2 cellular contexts compared by ENCODE assay signal in the genomic region with DNA sequence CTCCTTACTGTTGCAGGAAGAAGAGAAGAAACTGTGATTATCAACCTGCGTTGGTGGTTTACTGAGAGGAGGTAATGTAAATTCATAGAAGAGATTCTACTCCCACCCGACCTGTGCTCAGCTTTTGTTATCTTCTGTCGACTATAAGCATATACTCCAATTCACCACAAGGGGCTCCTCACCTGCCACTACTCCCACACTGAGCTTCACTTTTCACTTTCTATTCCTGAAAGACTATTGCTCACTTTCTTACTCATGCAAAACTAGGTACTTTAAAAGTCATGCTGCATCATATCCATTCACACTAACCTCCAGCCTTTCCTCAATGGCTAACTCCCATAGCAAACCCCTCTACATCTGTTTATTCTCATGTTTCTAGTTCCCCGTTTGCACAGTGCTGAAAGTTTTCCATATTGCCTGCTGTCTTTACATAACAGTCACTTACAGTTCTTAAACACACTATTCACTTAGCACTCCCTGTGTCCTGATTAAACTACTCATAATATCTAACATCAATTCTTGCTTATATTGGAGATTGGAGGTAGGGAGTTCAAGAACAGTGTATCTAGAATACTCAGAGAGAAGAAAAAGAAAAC.
TF ChIP-seq lines count a peak whose summit lies in the region.

No MANE protein-coding gene starts in this region.

TF ChIP-seq in GM23338, 12 proteins besides CTCF, POLR2A, EP300 and RAD21 (continues in another document):
- TF ChIP-seq, protein P1, sequence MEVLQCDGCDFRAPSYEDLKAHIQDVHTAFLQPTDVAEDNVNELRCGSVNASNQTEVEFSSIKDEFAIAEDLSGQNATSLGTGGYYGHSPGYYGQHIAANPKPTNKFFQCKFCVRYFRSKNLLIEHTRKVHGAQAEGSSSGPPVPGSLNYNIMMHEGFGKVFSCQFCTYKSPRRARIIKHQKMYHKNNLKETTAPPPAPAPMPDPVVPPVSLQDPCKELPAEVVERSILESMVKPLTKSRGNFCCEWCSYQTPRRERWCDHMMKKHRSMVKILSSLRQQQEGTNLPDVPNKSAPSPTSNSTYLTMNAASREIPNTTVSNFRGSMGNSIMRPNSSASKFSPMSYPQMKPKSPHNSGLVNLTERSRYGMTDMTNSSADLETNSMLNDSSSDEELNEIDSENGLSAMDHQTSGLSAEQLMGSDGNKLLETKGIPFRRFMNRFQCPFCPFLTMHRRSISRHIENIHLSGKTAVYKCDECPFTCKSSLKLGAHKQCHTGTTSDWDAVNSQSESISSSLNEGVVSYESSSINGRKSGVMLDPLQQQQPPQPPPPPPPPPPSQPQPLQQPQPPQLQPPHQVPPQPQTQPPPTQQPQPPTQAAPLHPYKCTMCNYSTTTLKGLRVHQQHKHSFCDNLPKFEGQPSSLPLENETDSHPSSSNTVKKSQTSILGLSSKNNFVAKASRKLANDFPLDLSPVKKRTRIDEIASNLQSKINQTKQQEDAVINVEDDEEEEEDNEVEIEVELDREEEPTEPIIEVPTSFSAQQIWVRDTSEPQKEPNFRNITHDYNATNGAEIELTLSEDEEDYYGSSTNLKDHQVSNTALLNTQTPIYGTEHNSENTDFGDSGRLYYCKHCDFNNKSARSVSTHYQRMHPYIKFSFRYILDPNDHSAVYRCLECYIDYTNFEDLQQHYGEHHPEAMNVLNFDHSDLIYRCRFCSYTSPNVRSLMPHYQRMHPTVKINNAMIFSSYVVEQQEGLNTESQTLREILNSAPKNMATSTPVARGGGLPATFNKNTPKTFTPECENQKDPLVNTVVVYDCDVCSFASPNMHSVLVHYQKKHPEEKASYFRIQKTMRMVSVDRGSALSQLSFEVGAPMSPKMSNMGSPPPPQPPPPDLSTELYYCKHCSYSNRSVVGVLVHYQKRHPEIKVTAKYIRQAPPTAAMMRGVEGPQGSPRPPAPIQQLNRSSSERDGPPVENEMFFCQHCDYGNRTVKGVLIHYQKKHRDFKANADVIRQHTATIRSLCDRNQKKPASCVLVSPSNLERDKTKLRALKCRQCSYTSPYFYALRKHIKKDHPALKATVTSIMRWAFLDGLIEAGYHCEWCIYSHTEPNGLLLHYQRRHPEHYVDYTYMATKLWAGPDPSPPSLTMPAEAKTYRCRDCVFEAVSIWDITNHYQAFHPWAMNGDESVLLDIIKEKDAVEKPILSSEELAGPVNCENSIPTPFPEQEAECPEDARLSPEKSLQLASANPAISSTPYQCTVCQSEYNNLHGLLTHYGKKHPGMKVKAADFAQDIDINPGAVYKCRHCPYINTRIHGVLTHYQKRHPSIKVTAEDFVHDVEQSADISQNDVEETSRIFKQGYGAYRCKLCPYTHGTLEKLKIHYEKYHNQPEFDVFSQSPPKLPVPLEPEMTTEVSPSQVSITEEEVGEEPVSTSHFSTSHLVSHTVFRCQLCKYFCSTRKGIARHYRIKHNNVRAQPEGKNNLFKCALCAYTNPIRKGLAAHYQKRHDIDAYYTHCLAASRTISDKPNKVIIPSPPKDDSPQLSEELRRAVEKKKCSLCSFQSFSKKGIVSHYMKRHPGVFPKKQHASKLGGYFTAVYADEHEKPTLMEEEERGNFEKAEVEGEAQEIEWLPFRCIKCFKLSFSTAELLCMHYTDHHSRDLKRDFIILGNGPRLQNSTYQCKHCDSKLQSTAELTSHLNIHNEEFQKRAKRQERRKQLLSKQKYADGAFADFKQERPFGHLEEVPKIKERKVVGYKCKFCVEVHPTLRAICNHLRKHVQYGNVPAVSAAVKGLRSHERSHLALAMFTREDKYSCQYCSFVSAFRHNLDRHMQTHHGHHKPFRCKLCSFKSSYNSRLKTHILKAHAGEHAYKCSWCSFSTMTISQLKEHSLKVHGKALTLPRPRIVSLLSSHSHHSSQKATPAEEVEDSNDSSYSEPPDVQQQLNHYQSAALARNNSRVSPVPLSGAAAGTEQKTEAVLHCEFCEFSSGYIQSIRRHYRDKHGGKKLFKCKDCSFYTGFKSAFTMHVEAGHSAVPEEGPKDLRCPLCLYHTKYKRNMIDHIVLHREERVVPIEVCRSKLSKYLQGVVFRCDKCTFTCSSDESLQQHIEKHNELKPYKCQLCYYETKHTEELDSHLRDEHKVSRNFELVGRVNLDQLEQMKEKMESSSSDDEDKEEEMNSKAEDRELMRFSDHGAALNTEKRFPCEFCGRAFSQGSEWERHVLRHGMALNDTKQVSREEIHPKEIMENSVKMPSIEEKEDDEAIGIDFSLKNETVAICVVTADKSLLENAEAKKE (CRISPR knock-in tag; IDR thresholded peaks at IDR 0.05): no peak
- TF ChIP-seq NANOG (IDR thresholded peaks at IDR 0.05; ENCODE audit: borderline replicate concordance) (no peak), ZNF331 (CRISPR knock-in tag; IDR thresholded peaks at IDR 0.05; ENCODE audit: low read depth) (no peak), ZNF114 (CRISPR knock-in tag; IDR thresholded peaks at IDR 0.05) (no peak), EZH2phosphoT487 (IDR thresholded peaks at IDR 0.05; ENCODE audit: unreplicated experiment) (no peak), JUNB (IDR thresholded peaks at IDR 0.05; ENCODE audit: unreplicated experiment) (no peak), STAT1 (IDR thresholded peaks at IDR 0.05; ENCODE audit: unreplicated experiment) (no peak)
- TF ChIP-seq, protein P2, sequence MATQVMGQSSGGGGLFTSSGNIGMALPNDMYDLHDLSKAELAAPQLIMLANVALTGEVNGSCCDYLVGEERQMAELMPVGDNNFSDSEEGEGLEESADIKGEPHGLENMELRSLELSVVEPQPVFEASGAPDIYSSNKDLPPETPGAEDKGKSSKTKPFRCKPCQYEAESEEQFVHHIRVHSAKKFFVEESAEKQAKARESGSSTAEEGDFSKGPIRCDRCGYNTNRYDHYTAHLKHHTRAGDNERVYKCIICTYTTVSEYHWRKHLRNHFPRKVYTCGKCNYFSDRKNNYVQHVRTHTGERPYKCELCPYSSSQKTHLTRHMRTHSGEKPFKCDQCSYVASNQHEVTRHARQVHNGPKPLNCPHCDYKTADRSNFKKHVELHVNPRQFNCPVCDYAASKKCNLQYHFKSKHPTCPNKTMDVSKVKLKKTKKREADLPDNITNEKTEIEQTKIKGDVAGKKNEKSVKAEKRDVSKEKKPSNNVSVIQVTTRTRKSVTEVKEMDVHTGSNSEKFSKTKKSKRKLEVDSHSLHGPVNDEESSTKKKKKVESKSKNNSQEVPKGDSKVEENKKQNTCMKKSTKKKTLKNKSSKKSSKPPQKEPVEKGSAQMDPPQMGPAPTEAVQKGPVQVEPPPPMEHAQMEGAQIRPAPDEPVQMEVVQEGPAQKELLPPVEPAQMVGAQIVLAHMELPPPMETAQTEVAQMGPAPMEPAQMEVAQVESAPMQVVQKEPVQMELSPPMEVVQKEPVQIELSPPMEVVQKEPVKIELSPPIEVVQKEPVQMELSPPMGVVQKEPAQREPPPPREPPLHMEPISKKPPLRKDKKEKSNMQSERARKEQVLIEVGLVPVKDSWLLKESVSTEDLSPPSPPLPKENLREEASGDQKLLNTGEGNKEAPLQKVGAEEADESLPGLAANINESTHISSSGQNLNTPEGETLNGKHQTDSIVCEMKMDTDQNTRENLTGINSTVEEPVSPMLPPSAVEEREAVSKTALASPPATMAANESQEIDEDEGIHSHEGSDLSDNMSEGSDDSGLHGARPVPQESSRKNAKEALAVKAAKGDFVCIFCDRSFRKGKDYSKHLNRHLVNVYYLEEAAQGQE (IDR thresholded peaks at IDR 0.05; ENCODE audit: unreplicated experiment): no peak
- TF ChIP-seq, protein P3, sequence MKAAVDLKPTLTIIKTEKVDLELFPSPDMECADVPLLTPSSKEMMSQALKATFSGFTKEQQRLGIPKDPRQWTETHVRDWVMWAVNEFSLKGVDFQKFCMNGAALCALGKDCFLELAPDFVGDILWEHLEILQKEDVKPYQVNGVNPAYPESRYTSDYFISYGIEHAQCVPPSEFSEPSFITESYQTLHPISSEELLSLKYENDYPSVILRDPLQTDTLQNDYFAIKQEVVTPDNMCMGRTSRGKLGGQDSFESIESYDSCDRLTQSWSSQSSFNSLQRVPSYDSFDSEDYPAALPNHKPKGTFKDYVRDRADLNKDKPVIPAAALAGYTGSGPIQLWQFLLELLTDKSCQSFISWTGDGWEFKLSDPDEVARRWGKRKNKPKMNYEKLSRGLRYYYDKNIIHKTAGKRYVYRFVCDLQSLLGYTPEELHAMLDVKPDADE (IDR thresholded peaks at IDR 0.05): no peak

TF ChIP-seq in WTC11, 78 proteins besides CTCF, POLR2A, EP300 and RAD21 (continued from another document):
- no peak for TF ChIP-seq TCF7 (CRISPR knock-in tag; IDR thresholded peaks at IDR 0.05; ENCODE audit: low read depth)
- no peak for TF ChIP-seq NFYB (CRISPR knock-in tag; conservative IDR thresholded peaks at IDR 0.05; ENCODE audit: low read depth)
- TF ChIP-seq NFATC4 (CRISPR knock-in tag; IDR thresholded peaks at IDR 0.05): no peak
- TF ChIP-seq, protein P4, sequence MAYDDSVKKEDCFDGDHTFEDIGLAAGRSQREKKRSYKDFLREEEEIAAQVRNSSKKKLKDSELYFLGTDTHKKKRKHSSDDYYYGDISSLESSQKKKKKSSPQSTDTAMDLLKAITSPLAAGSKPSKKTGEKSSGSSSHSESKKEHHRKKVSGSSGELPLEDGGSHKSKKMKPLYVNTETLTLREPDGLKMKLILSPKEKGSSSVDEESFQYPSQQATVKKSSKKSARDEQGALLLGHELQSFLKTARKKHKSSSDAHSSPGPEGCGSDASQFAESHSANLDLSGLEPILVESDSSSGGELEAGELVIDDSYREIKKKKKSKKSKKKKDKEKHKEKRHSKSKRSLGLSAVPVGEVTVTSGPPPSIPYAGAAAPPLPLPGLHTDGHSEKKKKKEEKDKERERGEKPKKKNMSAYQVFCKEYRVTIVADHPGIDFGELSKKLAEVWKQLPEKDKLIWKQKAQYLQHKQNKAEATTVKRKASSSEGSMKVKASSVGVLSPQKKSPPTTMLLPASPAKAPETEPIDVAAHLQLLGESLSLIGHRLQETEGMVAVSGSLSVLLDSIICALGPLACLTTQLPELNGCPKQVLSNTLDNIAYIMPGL (CRISPR knock-in tag; IDR thresholded peaks at IDR 0.05): no peak
- no peak for TF ChIP-seq TEAD1 (CRISPR knock-in tag; IDR thresholded peaks at IDR 0.05)
- no peak for TF ChIP-seq GABPB1 (CRISPR knock-in tag; IDR thresholded peaks at IDR 0.05)
